ENCODE assay signal across 19 cellular contexts in the genomic region with DNA sequence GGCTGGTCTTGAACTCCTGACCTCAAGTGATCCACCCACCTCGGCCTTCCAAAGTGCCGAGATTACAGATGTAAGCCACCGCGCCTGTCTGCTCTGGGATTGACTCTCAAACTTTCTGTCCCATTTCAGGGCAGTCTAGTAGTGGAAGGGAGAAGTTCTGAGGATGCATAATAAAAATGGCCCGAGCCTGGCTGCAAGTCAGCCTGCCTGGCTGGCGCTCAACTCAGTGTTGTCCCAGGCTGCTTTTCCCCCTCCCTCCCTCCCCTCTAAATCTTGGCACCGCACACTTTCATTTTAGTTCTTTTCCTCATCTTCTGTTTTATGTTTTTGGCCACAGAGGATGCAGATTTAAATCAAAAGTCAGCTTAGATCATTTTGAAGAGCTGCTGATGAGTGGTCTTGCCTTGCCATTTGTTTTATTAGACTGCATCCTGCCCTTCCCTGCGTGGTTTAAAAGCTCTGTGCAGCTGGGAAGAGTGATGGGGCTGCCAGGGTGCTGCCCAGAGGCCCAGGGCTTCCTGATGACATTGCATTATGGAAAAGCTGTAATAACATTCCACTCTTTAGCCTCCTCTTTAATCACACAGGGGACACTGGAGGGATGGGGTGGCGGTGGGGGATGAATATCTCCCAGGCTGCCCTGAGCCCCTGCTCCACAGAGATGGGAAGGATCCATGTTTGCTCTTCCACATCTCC. TPM values are rescaled to one million over a fixed set of nuclear protein-coding genes. Genes with fewer than 3 reads are reported as not detected.
DNase-seq lines count a peak whose midpoint lies in the region; ATAC-seq and TF ChIP-seq lines count a peak whose summit lies in the region.
"Had no signal": no experiment of that assay in that cellular context is flagged by ENCODE, and none has a peak within 500 bp of the region (broad histone marks: within the 10 kb centered on the region; RNA-seq: fewer than 3 reads in every experiment).

No MANE protein-coding gene starts in this region.

- no peak for TF ChIP-seq CTCF in osteocyte (IDR thresholded peaks at IDR 0.05)
- no peak for TF ChIP-seq CTCF in upper lobe of right lung (IDR thresholded peaks at IDR 0.05)

- H3K27me3 Mint-ChIP-seq in osteocyte (ENCODE audit: unreplicated experiment): peaks cover 3% of the 10 kb centered on the region

- peak overlapping the region; percentile 46 for H3K27ac Mint-ChIP-seq in osteocyte (ENCODE audit: unreplicated experiment)
- H3K27ac Mint-ChIP-seq: dendritic cell treated with granulocyte-macrophage colony-stimulating factor and Interleukin-4, amounts not matched to agents 40 ng/mL and 50 ng/mL, for 4 days had no signal

- no peak overlapping the region for H3K4me3 Mint-ChIP-seq in osteocyte (ENCODE audit: unreplicated experiment)
- H3K4me3 Mint-ChIP-seq: CD8-positive, alpha-beta memory T cell; dendritic cell treated with granulocyte-macrophage colony-stimulating factor and Interleukin-4, amounts not matched to agents 40 ng/mL and 50 ng/mL, for 4 days had no signal

- peaks cover 11% of the 10 kb centered on the region for H3K4me1 Mint-ChIP-seq in osteocyte (ENCODE audit: unreplicated experiment)
- H3K4me1 Mint-ChIP-seq: CD8-positive, alpha-beta memory T cell had no signal

- peak overlapping the region; percentile 60 for H3K27ac ChIP-seq in upper lobe of right lung

- DNase-seq in DMS53 (lab: John Stamatoyannopoulos, UW) (peak; percentile 54), DMS53 treated with DMSO at 0.1 percent for 48 hours (lab: John Stamatoyannopoulos, UW; ENCODE audit: unreplicated experiment) (no peak), fibroblast of peridontal ligament (ENCODE audit: extremely low read depth) (peak; percentile 27), osteocyte (ENCODE audit: extremely low spot score, unreplicated experiment) (no peak), upper lobe of right lung (no peak), GDM1 (lab: John Stamatoyannopoulos, UW) (no peak)
- DNase-seq in activated CD4-positive, alpha-beta T cell treated with anti-CD3 and anti-CD28 coated beads for 48 hours: no peak
- DNase-seq: 8988T; activated CD4-positive, alpha-beta T cell treated with anti-CD3 and anti-CD28 coated beads, Interleukin-2, amount 50 U/mL, for 1 hour; activated T-cell treated with anti-CD3 and anti-CD28 coated beads, Interleukin-2, amount 50 U/mL, for 48 hours; CD8-positive, alpha-beta memory T cell; NCI-H526; Peyer's patch; stimulated activated CD4-positive, alpha-beta T cell treated with anti-CD3 and anti-CD28 coated beads, Interleukin-1b, Interleukin-23, amount 100 ng/mL, for 48 hours; stimulated activated CD8-positive, alpha-beta memory T cell treated with anti-CD3 and anti-CD28 coated beads, Interleukin-4, amount 100 ng/mL, for 48 hours; T-helper 2 cell had no signal

- intact Hi-C loops in upper lobe of right lung (cut with DNase I): no loop called here

- peaks cover 27% of the 10 kb centered on the region for H3K4me1 ChIP-seq in upper lobe of right lung

- no peaks in the 10 kb centered on the region for H3K27me3 ChIP-seq in upper lobe of right lung
- H3K27me3 ChIP-seq: Peyer's patch had no signal

- H3K4me3 ChIP-seq in upper lobe of right lung: no peak overlapping the region
- H3K4me3 ChIP-seq: Peyer's patch had no signal

- ATAC-seq in upper lobe of right lung (no peak), HG03175 (IDR thresholded peaks at IDR 0.05; ENCODE audit: unreplicated experiment) (no peak)

- no peaks in the 10 kb centered on the region for H3K9me3 Mint-ChIP-seq in osteocyte (ENCODE audit: unreplicated experiment)
- H3K9me3 Mint-ChIP-seq: CD8-positive, alpha-beta memory T cell; dendritic cell treated with granulocyte-macrophage colony-stimulating factor and Interleukin-4, amounts not matched to agents 40 ng/mL and 50 ng/mL, for 4 days had no signal

- H3K9me3 ChIP-seq in upper lobe of right lung: no peaks in the 10 kb centered on the region
- H3K9me3 ChIP-seq: Peyer's patch had no signal

- H3K36me3 Mint-ChIP-seq in osteocyte (ENCODE audit: unreplicated experiment): peaks cover 4% of the 10 kb centered on the region
- H3K36me3 Mint-ChIP-seq: CD8-positive, alpha-beta memory T cell had no signal

- H3K36me3 ChIP-seq in upper lobe of right lung: no peaks in the 10 kb centered on the region
- H3K36me3 ChIP-seq: Peyer's patch had no signal

RNA-seq across cellular contexts. Expression of a gene that starts 6.5 kb away (rescaled TPM):
- 68.9 and 75.7 TPM in 2 replicates for total RNA-seq in osteocyte
- total RNA-seq in upper lobe of right lung: 40.6 TPM

RNA-seq across cellular contexts. Expression of a gene that starts 28.7 kb away (rescaled TPM):
- total RNA-seq in osteocyte (3.0 and 4.0 TPM in 2 replicates), upper lobe of right lung (4.6 TPM)
- total RNA-seq: CD8-positive, alpha-beta memory T cell; mononuclear cell had no signal

Comparison
In these comparisons a context has a peak if more than half of its experiments do, and no peak if none do; other contexts are left out.
1. DNase-seq: peak in DMS53 (single experiment) and fibroblast of peridontal ligament (single experiment); none in DMS53 treated with DMSO at 0.1 percent for 48 hours (single experiment), osteocyte (single experiment), upper lobe of right lung (single experiment), GDM1 (single experiment) and activated CD4-positive, alpha-beta T cell treated with anti-CD3 and anti-CD28 coated beads for 48 hours (single experiment).